In the genomic region with DNA sequence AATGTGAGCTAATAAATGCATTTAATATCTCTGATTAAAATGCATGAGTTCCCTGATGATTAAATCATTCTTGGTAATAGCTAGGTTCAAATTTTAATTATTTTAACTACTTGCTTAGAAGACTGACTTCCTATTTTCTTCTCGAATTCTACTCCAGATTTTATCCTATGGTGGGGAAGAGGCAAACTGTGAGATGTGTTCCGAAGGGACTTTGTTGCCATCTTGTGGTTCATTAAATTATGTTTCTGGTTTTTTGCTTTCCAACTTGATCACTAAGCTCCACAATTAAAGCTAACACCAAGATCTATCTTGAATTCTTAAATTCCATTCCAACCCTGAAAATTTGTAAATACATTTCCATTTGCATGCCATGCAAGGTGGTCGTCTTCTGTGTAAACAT, we compare ENCODE assay signal across 8 cellular contexts.
DNase-seq lines count a peak whose midpoint lies in the region; ATAC-seq and TF ChIP-seq lines count a peak whose summit lies in the region.

No MANE protein-coding gene starts in this region.

- peaks cover 0 to 2% of the 10 kb centered on the region in 2 donors for H3K36me3 ChIP-seq in uterus

- H3K36me3 Mint-ChIP-seq in progenitor cell of endocrine pancreas (ENCODE audit: insufficient read depth): no peaks in the 10 kb centered on the region

- H3K9me3 Mint-ChIP-seq in progenitor cell of endocrine pancreas (ENCODE audit: low read depth): no peaks in the 10 kb centered on the region

- no peak overlapping the region for H3K4me3 ChIP-seq in dorsolateral prefrontal cortex
- H3K4me3 ChIP-seq in uterus: no peak overlapping the region

- DNase-seq in DMS53 (lab: John Stamatoyannopoulos, UW) (peak; percentile 43), DMS53 treated with DMSO at 0.1 percent for 48 hours (lab: John Stamatoyannopoulos, UW; ENCODE audit: unreplicated experiment) (no peak), NCI-H69 (lab: John Stamatoyannopoulos, UW) (peak; percentile 50), dorsolateral prefrontal cortex (no peak), progenitor cell of endocrine pancreas (ENCODE audit: low spot score, unreplicated experiment) (no peak), uterus (no peak)

- H3K27ac ChIP-seq in dorsolateral prefrontal cortex (no peak overlapping the region), uterus (no peak overlapping the region)

- TF ChIP-seq POLR2A in uterus (IDR thresholded peaks at IDR 0.05): no peak

- no peak overlapping the region for H3K4me3 Mint-ChIP-seq in progenitor cell of endocrine pancreas (ENCODE audit: low read depth)

- no peaks in the 10 kb centered on the region for H3K4me1 Mint-ChIP-seq in progenitor cell of endocrine pancreas (ENCODE audit: low read depth)

- ATAC-seq in GM21529 (IDR thresholded peaks at IDR 0.05; ENCODE audit: unreplicated experiment) (no peak), GM18519 (IDR thresholded peaks at IDR 0.05; ENCODE audit: low FRiP score, unreplicated experiment) (no peak)

- H3K27ac Mint-ChIP-seq in progenitor cell of endocrine pancreas: no peak overlapping the region

- intact Hi-C loops in dorsolateral prefrontal cortex (cut with DNase I) (loop anchor here in 1 of 2 donors (5.0 kb wide), 1 partner anchor 1302 kb away; no protein-coding TSS in a partner anchor), uterus (cut with DNase I; ENCODE audit: low total_unique reads) (no loop called here)

- H3K4me1 ChIP-seq in uterus: no peaks in the 10 kb centered on the region

- peak; percentile 24 to 85 (median 67) for TF ChIP-seq CTCF in dorsolateral prefrontal cortex (IDR thresholded peaks at IDR 0.05 in 54 of 56, conservative IDR thresholded peaks at IDR 0.05 in 2 of 56; ENCODE audit: low read depth in 1 of 56, partially characterized antibody in 56 of 56)
- TF ChIP-seq CTCF in progenitor cell of endocrine pancreas (IDR thresholded peaks at IDR 0.05; ENCODE audit: unreplicated experiment): peak; percentile 69
- TF ChIP-seq CTCF in uterus (IDR thresholded peaks at IDR 0.05): peak in 1 of 4 experiments; percentile 23

- H3K9me3 ChIP-seq in uterus: no peaks in the 10 kb centered on the region

- no peaks in the 10 kb centered on the region for H3K27me3 ChIP-seq in dorsolateral prefrontal cortex
- no peaks in the 10 kb centered on the region for H3K27me3 ChIP-seq in uterus

- H3K27me3 Mint-ChIP-seq in progenitor cell of endocrine pancreas: no peaks in the 10 kb centered on the region

Comparison
In these comparisons a context has a peak if more than half of its experiments do, and no peak if none do; other contexts are left out.
1. DNase-seq: peak in DMS53 (single experiment) and NCI-H69 (single experiment); none in DMS53 treated with DMSO at 0.1 percent for 48 hours (single experiment), dorsolateral prefrontal cortex (0 of 10), progenitor cell of endocrine pancreas (single experiment) and uterus (0 of 2).